ENCODE assay signal across 8 cellular contexts in genomic region chr15:24878153-24878552, GRCh38.
DNase-seq lines count a peak whose midpoint lies in the region; ATAC-seq and TF ChIP-seq lines count a peak whose summit lies in the region.

No MANE protein-coding gene starts in this region.

- H3K4me1 Mint-ChIP-seq in activated CD4-positive, alpha-beta T cell treated with anti-CD3 and anti-CD28 coated beads for 36 hours: no peaks in the 10 kb centered on the region
- H3K4me1 Mint-ChIP-seq in activated CD4-positive, alpha-beta T cell treated with anti-CD3 and anti-CD28 coated beads, Interleukin-2, amount 10 ng/mL, durations not matched to agents 24 days and 14 days: no peaks in the 10 kb centered on the region

- no peak overlapping the region for H3K27ac Mint-ChIP-seq in activated CD4-positive, alpha-beta T cell treated with anti-CD3 and anti-CD28 coated beads for 36 hours
- H3K27ac Mint-ChIP-seq in activated CD4-positive, alpha-beta T cell treated with anti-CD3 and anti-CD28 coated beads, Interleukin-2, amount 10 ng/mL, durations not matched to agents 24 days and 14 days: no peak overlapping the region

- CTCF ChIA-PET in activated CD4-positive, alpha-beta T cell treated with anti-CD3 and anti-CD28 coated beads for 36 hours (lab: Charles Lee): no interaction called here

- H3K4me1 ChIP-seq in tibial artery: no peaks in the 10 kb centered on the region

- no peak overlapping the region for H3K27ac ChIP-seq in brain microvascular endothelial cell
- peak overlapping the region; percentile 21 to 23 for H3K27ac ChIP-seq in tibial artery

- POLR2A ChIA-PET in activated CD4-positive, alpha-beta T cell treated with anti-CD3 and anti-CD28 coated beads for 36 hours (lab: Charles Lee): no interaction called here

- in situ Hi-C loops in brain microvascular endothelial cell (cut with HindIII; ENCODE audit: low pct_ligation_motif_present, low sequenced_read_pairs): no loop called here

- intact Hi-C loops in activated CD4-positive, alpha-beta T cell treated with anti-CD3 and anti-CD28 coated beads for 36 hours (cut with DNase I, micrococcal nuclease): loop anchor here in 1 of 2 experiments (10.0 kb wide), 2 partner anchors 53 to 377 kb away; no protein-coding TSS in a partner anchor
- intact Hi-C loops in activated CD4-positive, alpha-beta T cell treated with anti-CD3 and anti-CD28 coated beads, Interleukin-2, amount 10 ng/mL, durations not matched to agents 24 days and 14 days (cut with micrococcal nuclease): no loop called here
- intact Hi-C loops in tibial artery (cut with DNase I; ENCODE audit: low total_unique reads): no loop called here
- intact Hi-C loops in lower leg skin (cut with DNase I; ENCODE audit: low total_unique reads): no loop called here

- no peak for TF ChIP-seq CTCF in brain microvascular endothelial cell (IDR thresholded peaks at IDR 0.05; ENCODE audit: low read depth, low read length, missing control alignments)
- TF ChIP-seq CTCF in kidney epithelial cell (IDR thresholded peaks at IDR 0.05; ENCODE audit: insufficient read depth, low read length, poor library complexity, severe bottlenecking): no peak
- TF ChIP-seq CTCF in tibial artery (IDR thresholded peaks at IDR 0.05): no peak
- no peak for TF ChIP-seq CTCF in lower leg skin (IDR thresholded peaks at IDR 0.05)

- TF ChIP-seq POLR2A in lower leg skin (IDR thresholded peaks at IDR 0.05): no peak

- H3K27me3 Mint-ChIP-seq in activated CD4-positive, alpha-beta T cell treated with anti-CD3 and anti-CD28 coated beads for 36 hours: peaks cover 2% of the 10 kb centered on the region
- no peaks in the 10 kb centered on the region for H3K27me3 Mint-ChIP-seq in activated CD4-positive, alpha-beta T cell treated with anti-CD3 and anti-CD28 coated beads, Interleukin-2, amount 10 ng/mL, durations not matched to agents 24 days and 14 days

- WGBS in lower leg skin, 2 donors: 39 to 41% methylated on average over 34 to 37 of the region's 37 CpGs

- H3K9me3 ChIP-seq in tibial artery: peaks cover 0 to 5% (median 0%) of the 10 kb centered on the region in 3 donors

- peaks cover 2% of the 10 kb centered on the region for H3K36me3 Mint-ChIP-seq in activated CD4-positive, alpha-beta T cell treated with anti-CD3 and anti-CD28 coated beads for 36 hours (ENCODE audit: low read depth)
- H3K36me3 Mint-ChIP-seq in activated CD4-positive, alpha-beta T cell treated with anti-CD3 and anti-CD28 coated beads, Interleukin-2, amount 10 ng/mL, durations not matched to agents 24 days and 14 days (ENCODE audit: low read depth): no peaks in the 10 kb centered on the region

- DNase-seq in activated CD4-positive, alpha-beta T cell treated with anti-CD3 and anti-CD28 coated beads for 36 hours: peak; percentile 14
- DNase-seq in activated CD4-positive, alpha-beta T cell treated with anti-CD3 and anti-CD28 coated beads, Interleukin-2, amount 10 ng/mL, durations not matched to agents 24 days and 14 days: no peak
- peak; percentile 2 for DNase-seq in brain microvascular endothelial cell
- peak; percentile 1 for DNase-seq in kidney epithelial cell (ENCODE audit: low read depth)
- no peak for DNase-seq in tibial artery
- DNase-seq in GOT3 (lab: John Stamatoyannopoulos, UW): no peak
- DNase-seq in activated CD4-positive, alpha-beta T cell treated with anti-CD3 and anti-CD28 coated beads, Interleukin-2, amount 50 U/mL, for 4 hours: no peak
- DNase-seq in lower leg skin (ENCODE audit: low spot score in 2 of 2): no peak

- H3K27me3 ChIP-seq in brain microvascular endothelial cell (replicated peaks) (no peaks in the 10 kb centered on the region), kidney epithelial cell (ENCODE audit: control insufficient read depth, insufficient read depth, low read length) (no peaks in the 10 kb centered on the region), tibial artery (no peaks in the 10 kb centered on the region)

- H3K9me3 Mint-ChIP-seq in activated CD4-positive, alpha-beta T cell treated with anti-CD3 and anti-CD28 coated beads for 36 hours (ENCODE audit: low read depth): peaks cover 15% of the 10 kb centered on the region
- H3K9me3 Mint-ChIP-seq in activated CD4-positive, alpha-beta T cell treated with anti-CD3 and anti-CD28 coated beads, Interleukin-2, amount 10 ng/mL, durations not matched to agents 24 days and 14 days: peaks cover 12% of the 10 kb centered on the region

- H3K4me3 Mint-ChIP-seq in activated CD4-positive, alpha-beta T cell treated with anti-CD3 and anti-CD28 coated beads for 36 hours: no peak overlapping the region
- H3K4me3 Mint-ChIP-seq in activated CD4-positive, alpha-beta T cell treated with anti-CD3 and anti-CD28 coated beads, Interleukin-2, amount 10 ng/mL, durations not matched to agents 24 days and 14 days: no peak overlapping the region

- no peak for ATAC-seq in activated CD4-positive, alpha-beta T cell treated with anti-CD3 and anti-CD28 coated beads for 36 hours

- H3K4me3 ChIP-seq in brain microvascular endothelial cell (ENCODE audit: low read depth, low read length) (peak overlapping the region; percentile 37), kidney epithelial cell (ENCODE audit: low read depth, low read length) (peak overlapping the region; percentile 44), tibial artery (peak overlapping the region; percentile 42 to 48), lower leg skin (ENCODE audit: low read depth, poor library complexity, severe bottlenecking) (no peak overlapping the region)

- H3K36me3 ChIP-seq in brain microvascular endothelial cell (replicated peaks) (no peaks in the 10 kb centered on the region), kidney epithelial cell (ENCODE audit: control insufficient read depth, insufficient read depth, low read length) (no peaks in the 10 kb centered on the region), tibial artery (no peaks in the 10 kb centered on the region)

Comparison
In these comparisons a context has a peak if more than half of its experiments do, and no peak if none do; other contexts are left out.
1. DNase-seq: peak in activated CD4-positive, alpha-beta T cell treated with anti-CD3 and anti-CD28 coated beads for 36 hours (single experiment), brain microvascular endothelial cell (single experiment) and kidney epithelial cell (single experiment); none in activated CD4-positive, alpha-beta T cell treated with anti-CD3 and anti-CD28 coated beads, Interleukin-2, amount 10 ng/mL, durations not matched to agents 24 days and 14 days (single experiment), tibial artery (0 of 2), GOT3 (single experiment), activated CD4-positive, alpha-beta T cell treated with anti-CD3 and anti-CD28 coated beads, Interleukin-2, amount 50 U/mL, for 4 hours (0 of 2) and lower leg skin (0 of 2).